In the genomic region with DNA sequence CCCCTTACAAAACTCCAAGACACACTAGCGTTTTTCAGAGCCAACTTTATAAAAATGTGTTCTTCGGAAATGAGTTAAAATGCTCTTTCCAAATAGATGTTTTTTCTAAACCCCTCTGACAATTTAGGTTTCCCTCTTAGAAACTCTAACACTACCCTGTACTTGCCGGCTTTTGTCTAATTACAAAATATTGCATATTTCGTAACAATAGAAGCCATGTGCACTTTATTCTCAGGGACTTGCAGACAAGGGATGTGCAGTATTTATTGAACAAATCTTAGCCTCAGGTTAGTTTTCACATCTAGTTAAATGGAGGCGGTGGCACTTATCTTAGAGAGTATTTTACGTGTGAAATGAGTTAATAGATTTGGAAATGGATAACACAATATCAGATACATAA, we compare ENCODE assay signal across 11 cellular contexts. TPM values are rescaled to one million over a fixed set of nuclear protein-coding genes. Genes with fewer than 3 reads are reported as not detected.
A peak's percentile ranks its signal among the peaks of the same experiment; 100 is the strongest.
DNase-seq lines count a peak whose midpoint lies in the region; ATAC-seq, FAIRE-seq and TF ChIP-seq lines count a peak whose summit lies in the region.
"Had no signal": no experiment of that assay in that cellular context is flagged by ENCODE, and none has a peak within 500 bp of the region (broad histone marks: within the 10 kb centered on the region; RNA-seq: fewer than 3 reads in every experiment).

No MANE protein-coding gene starts in this region.

- DNase-seq in A673 (ENCODE audit: low spot score), result peak; percentile 5
- DNase-seq in RWPE2 (ENCODE audit: low spot score), result no peak
- no peak for DNase-seq in foreskin keratinocyte
- no peak for DNase-seq in progenitor cell of endocrine pancreas (ENCODE audit: low spot score, unreplicated experiment)
- no peak for DNase-seq in activated CD8-positive, alpha-beta T cell treated with anti-CD3 and anti-CD28 coated beads, Interleukin-2, amount 10 ng/mL, durations not matched to agents 7 days and 5 days
- no peak for DNase-seq in GM12891 (ENCODE audit: insufficient read length, low spot score)
- DNase-seq in SK-N-DZ (ENCODE audit: low spot score), result no peak
- DNase-seq in T-helper 9 cell, result no peak

- peaks cover 6% of the 10 kb centered on the region for H3K36me3 Mint-ChIP-seq in progenitor cell of endocrine pancreas (ENCODE audit: insufficient read depth)
- no peaks in the 10 kb centered on the region for H3K36me3 Mint-ChIP-seq in activated CD8-positive, alpha-beta T cell treated with anti-CD3 and anti-CD28 coated beads, Interleukin-2, amount 10 ng/mL, durations not matched to agents 7 days and 5 days (ENCODE audit: low read depth)

- POLR2A ChIA-PET in A673 (lab: Charles Lee; ENCODE audit: low non-redundant PET), result interaction anchor here (0.6 kb wide), 1 partner anchor 209 kb away, joined by 4 read pairs; no protein-coding TSS in a partner anchor
- POLR2A ChIA-PET in activated CD8-positive, alpha-beta T cell treated with anti-CD3 and anti-CD28 coated beads, Interleukin-2, amount 10 ng/mL, durations not matched to agents 7 days and 5 days (lab: Charles Lee), result no interaction called here

- H3K27ac Mint-ChIP-seq in progenitor cell of endocrine pancreas, result no peak overlapping the region
- H3K27ac Mint-ChIP-seq in activated CD8-positive, alpha-beta T cell treated with anti-CD3 and anti-CD28 coated beads, Interleukin-2, amount 10 ng/mL, durations not matched to agents 7 days and 5 days, result no peak overlapping the region
- H3K27ac Mint-ChIP-seq: activated T-helper 17 cell treated with anti-CD3 and anti-CD28 coated beads, Interleukin-2, amount 50 U/mL, for 72 hours had no signal

- no peak for FAIRE-seq in GM12891 (lab: Jason Lieb, UNC)
- FAIRE-seq: G401.6 had no signal

- intact Hi-C loops in A673 (cut with micrococcal nuclease; ENCODE audit: unreplicated experiment), result no loop called here

- peaks cover 11% of the 10 kb centered on the region for H3K4me1 Mint-ChIP-seq in progenitor cell of endocrine pancreas (ENCODE audit: low read depth)
- H3K4me1 Mint-ChIP-seq in activated CD8-positive, alpha-beta T cell treated with anti-CD3 and anti-CD28 coated beads, Interleukin-2, amount 10 ng/mL, durations not matched to agents 7 days and 5 days (ENCODE audit: low read depth), result no peaks in the 10 kb centered on the region
- H3K4me1 Mint-ChIP-seq: activated T-helper 17 cell treated with anti-CD3 and anti-CD28 coated beads, Interleukin-2, amount 50 U/mL, for 72 hours had no signal

- peaks cover 6% of the 10 kb centered on the region for H3K4me1 ChIP-seq in A673 (ENCODE audit: insufficient read depth, low read length, poor library complexity, severe bottlenecking)
- H3K4me1 ChIP-seq in RWPE2 (ENCODE audit: insufficient read depth, poor library complexity, severe bottlenecking), result peaks cover 7% of the 10 kb centered on the region
- no peaks in the 10 kb centered on the region for H3K4me1 ChIP-seq in foreskin keratinocyte

- H3K27me3 ChIP-seq in A673 (replicated peaks; ENCODE audit: insufficient read depth, low read depth, low read length, poor library complexity), result no peaks in the 10 kb centered on the region
- H3K27me3 ChIP-seq in RWPE2 (ENCODE audit: insufficient read depth, poor library complexity, severe bottlenecking), result no peaks in the 10 kb centered on the region
- no peaks in the 10 kb centered on the region for H3K27me3 ChIP-seq in foreskin keratinocyte

- no TSS peak for BruUV-seq in A673 (replicated peaks; lab: Mats Ljungman, UMichigan)

- TF ChIP-seq CTCF in A673 (conservative IDR thresholded peaks at IDR 0.05; ENCODE audit: low read depth, low read length) (no peak), RWPE2 (IDR thresholded peaks at IDR 0.05; ENCODE audit: poor library complexity, severe bottlenecking) (no peak), foreskin keratinocyte (conservative IDR thresholded peaks at IDR 0.05) (no peak), progenitor cell of endocrine pancreas (IDR thresholded peaks at IDR 0.05; ENCODE audit: unreplicated experiment) (no peak)

- H3K4me3 Mint-ChIP-seq in progenitor cell of endocrine pancreas (ENCODE audit: low read depth), result peak overlapping the region; percentile 80
- no peak overlapping the region for H3K4me3 Mint-ChIP-seq in activated CD8-positive, alpha-beta T cell treated with anti-CD3 and anti-CD28 coated beads, Interleukin-2, amount 10 ng/mL, durations not matched to agents 7 days and 5 days
- H3K4me3 Mint-ChIP-seq: activated T-helper 17 cell treated with anti-CD3 and anti-CD28 coated beads, Interleukin-2, amount 50 U/mL, for 72 hours had no signal

- H3K36me3 ChIP-seq in A673 (ENCODE audit: insufficient read depth, low read length, poor library complexity, severe bottlenecking) (no peaks in the 10 kb centered on the region), RWPE2 (ENCODE audit: low read depth) (no peaks in the 10 kb centered on the region)

- H3K9me3 Mint-ChIP-seq in progenitor cell of endocrine pancreas (ENCODE audit: low read depth), result peaks cover 7% of the 10 kb centered on the region
- H3K9me3 Mint-ChIP-seq in activated CD8-positive, alpha-beta T cell treated with anti-CD3 and anti-CD28 coated beads, Interleukin-2, amount 10 ng/mL, durations not matched to agents 7 days and 5 days (ENCODE audit: insufficient read depth), result peaks cover 5% of the 10 kb centered on the region

- H3K9me3 ChIP-seq in A673 (ENCODE audit: low read depth, low read length, poor library complexity, severe bottlenecking), result no peaks in the 10 kb centered on the region
- H3K9me3 ChIP-seq in RWPE2 (ENCODE audit: severe bottlenecking), result no peaks in the 10 kb centered on the region

- ATAC-seq in RWPE2 (ENCODE audit: low read depth) (peak; percentile 26; the same call in 2 of the 3 replicates), foreskin keratinocyte (peak; percentile 5)
- ATAC-seq in activated CD8-positive, alpha-beta T cell treated with anti-CD3 and anti-CD28 coated beads, Interleukin-2, amount 10 ng/mL, durations not matched to agents 7 days and 5 days, result no peak
- ATAC-seq: activated CD4-positive, CD25-positive, alpha-beta regulatory T cell treated with anti-CD3 and anti-CD28 coated beads, Interleukin-2, amount 50 U/mL, for 24 hours; activated T-helper 17 cell treated with anti-CD3 and anti-CD28 coated beads, Interleukin-2, amount 50 U/mL, for 72 hours had no signal

- H3K27me3 Mint-ChIP-seq in progenitor cell of endocrine pancreas, result no peaks in the 10 kb centered on the region
- no peaks in the 10 kb centered on the region for H3K27me3 Mint-ChIP-seq in activated CD8-positive, alpha-beta T cell treated with anti-CD3 and anti-CD28 coated beads, Interleukin-2, amount 10 ng/mL, durations not matched to agents 7 days and 5 days (ENCODE audit: low read depth)
- H3K27me3 Mint-ChIP-seq: activated T-helper 17 cell treated with anti-CD3 and anti-CD28 coated beads, Interleukin-2, amount 50 U/mL, for 72 hours had no signal

- CTCF ChIA-PET in A673 (lab: Charles Lee), result no interaction called here
- CTCF ChIA-PET in activated CD8-positive, alpha-beta T cell treated with anti-CD3 and anti-CD28 coated beads, Interleukin-2, amount 10 ng/mL, durations not matched to agents 7 days and 5 days (lab: Charles Lee), result no interaction called here

- H3K27ac ChIP-seq in A673 (ENCODE audit: low read depth, low read length, poor library complexity, severe bottlenecking), result no peak overlapping the region
- H3K27ac ChIP-seq in RWPE2 (ENCODE audit: poor library complexity, severe bottlenecking), result no peak overlapping the region
- no peak overlapping the region for H3K27ac ChIP-seq in foreskin keratinocyte

- no peak for TF ChIP-seq POLR2A in GM12891 (IDR thresholded peaks at IDR 0.05; ENCODE audit: low read depth, low read length)

- H3K4me3 ChIP-seq in A673 (ENCODE audit: low read depth, low read length, poor library complexity, severe bottlenecking), result no peak overlapping the region
- peak overlapping the region; percentile 43 for H3K4me3 ChIP-seq in RWPE2 (ENCODE audit: severe bottlenecking)

TF ChIP-seq in GM12891, 5 proteins besides CTCF, POLR2A, EP300 and RAD21:
- TF ChIP-seq TAF1 (IDR thresholded peaks at IDR 0.05; ENCODE audit: low read depth, low read length), result no peak
- TF ChIP-seq POLR2AphosphoS5 (IDR thresholded peaks at IDR 0.05; ENCODE audit: low read depth, low read length), result no peak
- TF ChIP-seq PAX5 (IDR thresholded peaks at IDR 0.05; ENCODE audit: insufficient read depth, low read length, severe bottlenecking), result no peak
- no peak for TF ChIP-seq POU2F2 (IDR thresholded peaks at IDR 0.05; ENCODE audit: low read depth, low read length)
- no peak for TF ChIP-seq SPI1 (IDR thresholded peaks at IDR 0.05; ENCODE audit: low read depth, low read length)

RNA-seq across cellular contexts. Expression of a gene that starts 0.5 kb away (rescaled TPM):
- total RNA-seq in A673 (2021) (3.4 and 4.4 TPM in 2 replicates), foreskin keratinocyte (1.6 and 1.9 TPM in 2 replicates), progenitor cell of endocrine pancreas (4.3 and 4.5 TPM in 2 replicates)
- 0.22 and 0.39 TPM in 2 replicates for polyA plus RNA-seq in foreskin keratinocyte
- not detected for total RNA-seq in activated CD8-positive, alpha-beta T cell treated with anti-CD3 and anti-CD28 coated beads, Interleukin-2, amount 10 ng/mL, durations not matched to agents 7 days and 5 days
- not detected for polyA plus RNA-seq in GM12891 (2012; ENCODE audit: low read depth, missing spikeins)
- 0.39 and 0.63 TPM in 2 replicates for polyA plus RNA-seq in SK-N-DZ (2014; cell fraction: cytosol; rRNA removed)
- 0.13 and 0.46 TPM in 2 replicates for polyA plus RNA-seq in SK-N-DZ (2014; cell fraction: nucleus; rRNA removed)
- total RNA-seq: activated T-helper 17 cell treated with anti-CD3 and anti-CD28 coated beads, Interleukin-2, amount 50 U/mL, for 72 hours had no signal
